Comparison of ENCODE assay signal across 11 cellular contexts in the genomic region with DNA sequence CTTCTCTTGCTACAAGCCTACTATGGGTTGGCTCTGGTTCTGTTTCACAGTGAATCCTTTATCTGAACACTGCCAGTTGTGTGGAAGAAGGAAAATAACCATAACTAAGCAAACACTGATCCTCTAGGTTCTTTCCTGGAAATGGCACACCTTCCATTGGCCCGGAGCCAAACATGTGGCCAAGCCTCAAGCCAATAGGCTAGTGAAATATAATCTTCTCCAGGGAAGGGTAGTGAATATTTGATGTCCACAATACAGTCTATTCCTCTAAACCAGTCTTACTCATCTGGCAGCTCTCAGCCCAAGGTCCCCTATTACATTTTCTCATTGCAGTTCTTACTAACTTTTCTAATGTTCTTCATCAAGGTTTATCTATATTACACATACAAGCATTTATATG.
A peak's percentile ranks its signal among the peaks of the same experiment; 100 is the strongest.
DNase-seq lines count a peak whose midpoint lies in the region; ATAC-seq and TF ChIP-seq lines count a peak whose summit lies in the region.
"Had no signal": no experiment of that assay in that cellular context is flagged by ENCODE, and none has a peak within 500 bp of the region (broad histone marks: within the 10 kb centered on the region; RNA-seq: fewer than 3 reads in every experiment).

No MANE protein-coding gene starts in this region.

- TF ChIP-seq CTCF in astrocyte of the spinal cord (IDR thresholded peaks at IDR 0.05; ENCODE audit: low read depth, low read length): no peak
- TF ChIP-seq CTCF in brain microvascular endothelial cell (IDR thresholded peaks at IDR 0.05; ENCODE audit: low read depth, low read length, missing control alignments): no peak

- in situ Hi-C loops in astrocyte of the spinal cord (cut with HindIII; ENCODE audit: low sequenced_read_pairs): no loop called here
- in situ Hi-C loops in brain microvascular endothelial cell (cut with HindIII; ENCODE audit: low pct_ligation_motif_present, low sequenced_read_pairs): no loop called here

- H3K27me3 ChIP-seq in brain microvascular endothelial cell (replicated peaks): no peaks in the 10 kb centered on the region

- ATAC-seq in GM21737 (IDR thresholded peaks at IDR 0.05; ENCODE audit: unreplicated experiment): peak; percentile 4

- DNase-seq in DMS53 (lab: John Stamatoyannopoulos, UW) (peak; percentile 91), NCI-H1092 treated with DMSO at 0.1 percent for 48 hours (lab: John Stamatoyannopoulos, UW) (peak; percentile 84), astrocyte of the spinal cord (ENCODE audit: low read depth, low spot score) (peak; percentile 39), AG08395 (ENCODE audit: low spot score) (no peak), brain microvascular endothelial cell (no peak)
- no peak for DNase-seq in stimulated activated CD4-positive, alpha-beta T cell treated with anti-CD3 and anti-CD28 coated beads, Interleukin-4, amount 100 ng/mL, for 24 hours
- no peak for DNase-seq in central memory CD4-positive, alpha-beta T cell
- DNase-seq: NCI-H1694 treated with DMSO at 0.1 percent for 48 hours; stimulated activated CD4-positive, alpha-beta T cell treated with anti-CD3 and anti-CD28 coated beads, Interleukin-2, amount 100 ng/mL, for 24 hours; stimulated activated naive CD4-positive, alpha-beta T cell had no signal

- H3K4me3 ChIP-seq in astrocyte of the spinal cord (ENCODE audit: low read depth, low read length): no peak overlapping the region
- no peak overlapping the region for H3K4me3 ChIP-seq in brain microvascular endothelial cell (ENCODE audit: low read depth, low read length)

- no peak overlapping the region for H3K27ac ChIP-seq in brain microvascular endothelial cell

- no peaks in the 10 kb centered on the region for H3K36me3 ChIP-seq in brain microvascular endothelial cell (replicated peaks)

Comparison
In these comparisons a context has a peak if more than half of its experiments do, and no peak if none do; other contexts are left out.
1. DNase-seq: peak in DMS53 (single experiment), NCI-H1092 treated with DMSO at 0.1 percent for 48 hours (single experiment) and astrocyte of the spinal cord (single experiment); none in stimulated activated CD4-positive, alpha-beta T cell treated with anti-CD3 and anti-CD28 coated beads, Interleukin-4, amount 100 ng/mL, for 24 hours (single experiment), central memory CD4-positive, alpha-beta T cell (single experiment), AG08395 (single experiment) and brain microvascular endothelial cell (single experiment).